ENCODE assay signal across 19 cellular contexts in genomic region chr5:76703707-76704106, GRCh38. TPM values are rescaled to one million over a fixed set of nuclear protein-coding genes. Genes with fewer than 3 reads are reported as not detected.
DNase-seq lines count a peak whose midpoint lies in the region; ATAC-seq and TF ChIP-seq lines count a peak whose summit lies in the region.
"Had no signal": no experiment of that assay in that cellular context is flagged by ENCODE, and none has a peak within 500 bp of the region (broad histone marks: within the 10 kb centered on the region; RNA-seq: fewer than 3 reads in every experiment).

No MANE protein-coding gene starts in this region.

- no peaks in the 10 kb centered on the region for H3K79me2 ChIP-seq in mammary epithelial cell (ENCODE audit: insufficient read depth, low read length)

- H3K27me3 Mint-ChIP-seq in MCF 10A (ENCODE audit: insufficient read depth, unreplicated experiment) (no peaks in the 10 kb centered on the region), natural killer cell (ENCODE audit: low read depth in 2 of 2) (no peaks in the 10 kb centered on the region)
- H3K27me3 Mint-ChIP-seq: CD4-positive, alpha-beta memory T cell had no signal

- POLR2A ChIA-PET in MCF 10A (lab: Yijun Ruan, JAX), result interaction anchor here (1.0 to 1.9 kb wide), 3 partner anchors 18 to 116 kb away, joined by 3 to 5 read pairs (median 4); no protein-coding TSS in a partner anchor

- H3K27ac ChIP-seq in mammary epithelial cell (ENCODE audit: insufficient read depth, low read depth, low read length) (no peak overlapping the region), foreskin keratinocyte (no peak overlapping the region), lower lobe of right lung (no peak overlapping the region)
- H3K27ac ChIP-seq: BLaER1, HL-60 had no signal

- H3K36me3 Mint-ChIP-seq in MCF 10A (ENCODE audit: insufficient read depth, unreplicated experiment), result peaks cover 4% of the 10 kb centered on the region
- peaks cover 13% of the 10 kb centered on the region for H3K36me3 Mint-ChIP-seq in natural killer cell

- WGBS in mammary epithelial cell (ENCODE audit: low coverage, missing lambda C conversion rate), result 91% methylated on average over 2 of the region's 2 CpGs

- DNase-seq in MCF 10A (ENCODE audit: unreplicated experiment) (peak; percentile 46), mammary epithelial cell (no peak), foreskin keratinocyte (no peak), G401 (ENCODE audit: low spot score) (no peak), lower lobe of right lung (no peak), natural killer cell (no peak)
- DNase-seq: 8988T; CD4-positive, alpha-beta memory T cell; DMS153; DMS79; H7; HFFc6 had no signal

- BruUV-seq in MCF 10A (replicated peaks; lab: Mats Ljungman, UMichigan) (no TSS peak), mammary epithelial cell (replicated peaks; lab: Mats Ljungman, UMichigan) (no TSS peak)

- H3K4me1 ChIP-seq in mammary epithelial cell (ENCODE audit: insufficient read depth, low read length) (peaks cover 13% of the 10 kb centered on the region), foreskin keratinocyte (no peaks in the 10 kb centered on the region), lower lobe of right lung (no peaks in the 10 kb centered on the region)
- H3K4me1 ChIP-seq: BLaER1 had no signal

- intact Hi-C loops in MCF 10A (cut with micrococcal nuclease) (loop anchor here (5.0 kb wide), 1 partner anchor 96 kb away; no protein-coding TSS in a partner anchor), mammary epithelial cell (cut with micrococcal nuclease) (no loop called here), lower lobe of right lung (cut with DNase I) (no loop called here), natural killer cell (cut with micrococcal nuclease) (no loop called here)

- no peak overlapping the region for H3K4me3 ChIP-seq in mammary epithelial cell (replicated peaks in 1 of 3; ENCODE audit: insufficient read depth in 1 of 3, low read depth in 2 of 3, low read length in 3 of 3)
- no peak overlapping the region for H3K4me3 ChIP-seq in lower lobe of right lung
- H3K4me3 ChIP-seq: BLaER1, GM23338 had no signal

- no peak for TF ChIP-seq CTCF in MCF 10A (IDR thresholded peaks at IDR 0.05; ENCODE audit: unreplicated experiment)
- no peak for TF ChIP-seq CTCF in mammary epithelial cell (conservative IDR thresholded peaks at IDR 0.05 in 1 of 2, IDR thresholded peaks at IDR 0.05 in 1 of 2; ENCODE audit: extremely low read depth in 1 of 2, insufficient read depth in 1 of 2, low read depth in 1 of 2, low read length in 2 of 2)
- no peak for TF ChIP-seq CTCF in foreskin keratinocyte (conservative IDR thresholded peaks at IDR 0.05)
- TF ChIP-seq CTCF in lower lobe of right lung (IDR thresholded peaks at IDR 0.05), result no peak
- no peak for TF ChIP-seq CTCF in natural killer cell (IDR thresholded peaks at IDR 0.05)

- H3K4me1 Mint-ChIP-seq in MCF 10A (ENCODE audit: insufficient read depth, unreplicated experiment) (peaks cover 33% of the 10 kb centered on the region), natural killer cell (no peaks in the 10 kb centered on the region)
- H3K4me1 Mint-ChIP-seq: CD4-positive, alpha-beta memory T cell had no signal

- H3K36me3 ChIP-seq in mammary epithelial cell (ENCODE audit: insufficient read depth, low read length) (no peaks in the 10 kb centered on the region), lower lobe of right lung (peaks cover 15% of the 10 kb centered on the region)

- H4K20me1 ChIP-seq in mammary epithelial cell (ENCODE audit: insufficient read depth, low read length), result no peaks in the 10 kb centered on the region
- H4K20me1 ChIP-seq: BLaER1 had no signal

- H3K9me3 ChIP-seq in mammary epithelial cell (replicated peaks; ENCODE audit: insufficient read depth, low read length), result no peaks in the 10 kb centered on the region
- H3K9me3 ChIP-seq in lower lobe of right lung, result no peaks in the 10 kb centered on the region
- H3K9me3 ChIP-seq: BLaER1 had no signal

- dilution Hi-C loops in mammary epithelial cell (cut with HindIII; ENCODE audit: low sequenced_read_pairs), result loop anchor here (5.0 kb wide), 1 partner anchor 94 kb away; no protein-coding TSS in a partner anchor

- no peaks in the 10 kb centered on the region for H3K9me3 Mint-ChIP-seq in MCF 10A (ENCODE audit: unreplicated experiment)
- no peaks in the 10 kb centered on the region for H3K9me3 Mint-ChIP-seq in natural killer cell
- H3K9me3 Mint-ChIP-seq: CD14-positive monocyte; CD4-positive, alpha-beta memory T cell; GM23338; HFFc6 had no signal

- CTCF ChIA-PET in MCF 10A (lab: Yijun Ruan, JAX), result interaction anchor here (0.7 to 2.3 kb wide), 2 partner anchors 71 to 102 kb away, joined by 3 to 8 read pairs; no protein-coding TSS in a partner anchor
- CTCF ChIA-PET in mammary epithelial cell (lab: Charles Lee; ENCODE audit: low non-redundant PET), result no interaction called here

- H3K4me3 Mint-ChIP-seq in MCF 10A (ENCODE audit: unreplicated experiment) (no peak overlapping the region), natural killer cell (no peak overlapping the region)
- H3K4me3 Mint-ChIP-seq: CD14-positive monocyte; CD4-positive, alpha-beta memory T cell; GM23338; HFFc6 had no signal

- no peak overlapping the region for H3K4me2 ChIP-seq in mammary epithelial cell (ENCODE audit: insufficient read depth, low read depth, low read length)
- H3K4me2 ChIP-seq: BLaER1, GM23338 had no signal

- no peak overlapping the region for H3K9ac ChIP-seq in mammary epithelial cell (ENCODE audit: insufficient read depth, low read length)
- H3K9ac ChIP-seq: BLaER1 had no signal

- ATAC-seq in SK-N-SH treated with all-trans-retinoic acid at 6 μM for 48 hours (peak; percentile 60; the same call in 2 of the 3 replicates), foreskin keratinocyte (peak; percentile 32), lower lobe of right lung (no peak), GM18502 (IDR thresholded peaks at IDR 0.05; ENCODE audit: poor library complexity, unreplicated experiment) (no peak), natural killer cell (no peak)
- ATAC-seq: GM23338, HCT116 had no signal

- no peak overlapping the region for H2AFZ ChIP-seq in mammary epithelial cell (ENCODE audit: low read depth, low read length)
- H2AFZ ChIP-seq: GM23338 had no signal

- in situ Hi-C loops in mammary epithelial cell (cut with MboI; ENCODE audit: low sequenced_read_pairs in 2 of 2) (no loop called here), G401 (cut with HindIII; ENCODE audit: low sequenced_read_pairs) (no loop called here)

- H3K27me3 ChIP-seq in mammary epithelial cell (ENCODE audit: insufficient read depth, low read length) (no peaks in the 10 kb centered on the region), foreskin keratinocyte (no peaks in the 10 kb centered on the region), lower lobe of right lung (ENCODE audit: low read depth) (no peaks in the 10 kb centered on the region)
- H3K27me3 ChIP-seq: BLaER1 had no signal

- H3K27ac Mint-ChIP-seq in MCF 10A (ENCODE audit: low read depth, unreplicated experiment) (no peak overlapping the region), natural killer cell (peak overlapping the region in 1 of 2 donors; percentile 62)
- H3K27ac Mint-ChIP-seq: GM23338, HFFc6 had no signal

TF ChIP-seq in SK-N-SH treated with all-trans-retinoic acid at 6 μM for 48 hours, 23 proteins besides CTCF, POLR2A, EP300 and RAD21:
- no peak for TF ChIP-seq ARNTL (CRISPR knock-in tag; IDR thresholded peaks at IDR 0.05; ENCODE audit: borderline replicate concordance, low read depth)
- TF ChIP-seq ISL1 (CRISPR knock-in tag; IDR thresholded peaks at IDR 0.05), result peak; percentile 61
TF ChIP-seq in SK-N-SH treated with all-trans-retinoic acid at 6 μM for 48 hours: peak in this region for 1.

RNA-seq across cellular contexts. Expression of gene F2R, which starts 12.2 kb away (rescaled TPM):
- total RNA-seq in MCF 10A (2022) (17.3 and 17.6 TPM in 2 replicates), mammary epithelial cell (10 to 100 TPM; 30.7 to 81.4 TPM), foreskin keratinocyte (38.0 and 42.6 TPM in 2 replicates), lower lobe of right lung (18.6 TPM), natural killer cell (10 to 100 TPM; 43.2 to 53.9 (median 50.1) TPM)
- polyA plus RNA-seq in mammary epithelial cell (46.2 TPM), foreskin keratinocyte (12.5 and 17.3 TPM in 2 replicates)
- 47.2 TPM for polyA minus RNA-seq in mammary epithelial cell
- total RNA-seq in G401 (2014; rRNA removed; shearing (Covaris generic)), result 160 and 221 TPM in 2 replicates

Comparison
In these comparisons a context has a peak if more than half of its experiments do, and no peak if none do; other contexts are left out.
1. ATAC-seq: peak in SK-N-SH treated with all-trans-retinoic acid at 6 μM for 48 hours (single experiment) and foreskin keratinocyte (single experiment); none in lower lobe of right lung (0 of 2), GM18502 (single experiment) and natural killer cell (0 of 3).